ENCODE assay signal across 7 cellular contexts in the genomic region with DNA sequence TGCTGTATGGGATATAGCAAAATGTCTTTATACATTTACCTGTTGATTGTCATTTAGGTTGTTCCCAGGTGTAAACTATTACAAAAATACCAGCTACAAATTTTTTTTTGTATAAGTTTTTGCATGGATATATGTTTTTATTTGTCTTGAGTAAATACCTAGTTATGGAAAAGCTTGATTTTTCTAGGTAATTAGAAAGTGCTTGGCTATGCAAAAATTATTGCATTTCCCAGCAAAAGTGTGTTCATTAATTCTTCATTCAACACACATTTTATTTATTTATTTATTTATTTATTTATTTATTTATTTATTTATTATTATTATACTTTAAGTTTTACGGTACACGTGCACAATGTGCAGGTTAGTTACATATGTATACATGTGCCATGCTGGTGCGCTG.
"Had no signal": no experiment of that assay in that cellular context is flagged by ENCODE, and none has a peak within 500 bp of the region (broad histone marks: within the 10 kb centered on the region; RNA-seq: fewer than 3 reads in every experiment).

No MANE protein-coding gene starts in this region.

- H3K9me3 ChIP-seq: HAP-1 had no signal

- H2AFZ ChIP-seq: GM23248 had no signal

- H3K36me3 ChIP-seq: HAP-1 had no signal

- H3K9ac ChIP-seq: GM23248 had no signal

- H3K27ac ChIP-seq: GM23248, HL-60 had no signal

- DNase-seq: GOT3, H7, HFFc6, KG1 had no signal

- H3K4me3 ChIP-seq: GM23248, HAP-1 had no signal

- H3K4me1 ChIP-seq: HAP-1 had no signal
